In the genomic region with DNA sequence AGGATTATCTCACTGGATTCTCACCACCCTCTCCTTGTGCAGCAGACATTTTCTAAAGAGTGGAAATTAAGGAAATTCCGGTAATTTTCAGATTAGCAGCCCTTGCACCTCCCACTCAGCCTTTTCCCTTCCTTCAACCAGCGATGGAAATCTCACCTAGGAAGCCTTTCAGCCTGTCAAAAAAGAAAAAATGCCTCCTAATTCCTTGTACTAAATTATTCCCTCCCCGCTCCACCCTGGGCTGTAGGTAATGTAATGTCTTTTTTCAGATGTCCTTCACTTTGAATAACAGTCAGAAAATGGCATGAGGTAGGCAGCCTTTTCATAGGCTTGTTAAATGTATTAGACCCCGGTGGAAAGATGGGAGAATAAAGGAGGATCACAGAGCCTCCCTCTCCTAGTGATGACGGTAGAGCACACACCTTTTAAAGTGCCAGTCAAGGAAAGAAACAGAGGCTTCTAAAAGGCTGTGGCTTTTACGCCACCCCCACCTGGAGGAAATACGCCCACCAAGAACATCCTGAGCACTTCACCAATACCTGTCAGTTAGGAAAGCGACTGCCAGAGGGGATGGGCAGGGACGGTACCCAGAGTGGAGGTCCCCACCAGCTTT, we compare ENCODE assay signal across 13 cellular contexts.
DNase-seq lines count a peak whose midpoint lies in the region; ATAC-seq and TF ChIP-seq lines count a peak whose summit lies in the region.
"Had no signal": no experiment of that assay in that cellular context is flagged by ENCODE, and none has a peak within 500 bp of the region (broad histone marks: within the 10 kb centered on the region; RNA-seq: fewer than 3 reads in every experiment).

No MANE protein-coding gene starts in this region.

- H3K27ac Mint-ChIP-seq in activated naive CD4-positive, alpha-beta T cell treated with anti-CD3 and anti-CD28 coated beads, Interleukin-2, amount 50 U/mL, for 24 hours: peak overlapping the region; percentile 79
- H3K27ac Mint-ChIP-seq: activated T-helper 2 cell treated with anti-CD3 and anti-CD28 coated beads, Interferon-gamma antibody, Interleukin-2, Interleukin-4, amounts not matched to agents 10 μg/mL and 5 μg/mL and 100 μg/mL, durations not matched to agents 14 hours and 24 hours and 36 hours; type B pancreatic cell had no signal

- H3K4me2 ChIP-seq in OCI-LY7 (ENCODE audit: low read length): peak overlapping the region; percentile 42; the same call in 1 of the 2 replicates

- H3K27me3 Mint-ChIP-seq in activated naive CD4-positive, alpha-beta T cell treated with anti-CD3 and anti-CD28 coated beads, Interleukin-2, amount 50 U/mL, for 24 hours: no peaks in the 10 kb centered on the region
- H3K27me3 Mint-ChIP-seq: type B pancreatic cell had no signal

- H3K36me3 Mint-ChIP-seq in activated naive CD4-positive, alpha-beta T cell treated with anti-CD3 and anti-CD28 coated beads, Interleukin-2, amount 50 U/mL, for 24 hours: no peaks in the 10 kb centered on the region
- H3K36me3 Mint-ChIP-seq: type B pancreatic cell had no signal

- H3K4me1 ChIP-seq in OCI-LY7 (ENCODE audit: insufficient read depth, low read length, poor library complexity, severe bottlenecking): peaks cover 23% of the 10 kb centered on the region
- H3K4me1 ChIP-seq: gastrocnemius medialis had no signal

- no peak overlapping the region for H3K4me3 ChIP-seq in OCI-LY7 (ENCODE audit: low read depth, low read length, poor library complexity, severe bottlenecking)
- H3K4me3 ChIP-seq: gastrocnemius medialis had no signal

- H3K9me3 Mint-ChIP-seq in activated naive CD4-positive, alpha-beta T cell treated with anti-CD3 and anti-CD28 coated beads, Interleukin-2, amount 50 U/mL, for 24 hours: no peaks in the 10 kb centered on the region
- H3K9me3 Mint-ChIP-seq: activated T-helper 2 cell treated with anti-CD3 and anti-CD28 coated beads, Interferon-gamma antibody, Interleukin-2, Interleukin-4, amounts not matched to agents 10 μg/mL and 5 μg/mL and 100 μg/mL, durations not matched to agents 14 hours and 24 hours and 36 hours had no signal

- POLR2A ChIA-PET in OCI-LY7 (lab: Charles Lee): interaction anchor here (0.5 to 2.0 kb wide), 3 partner anchors 8 to 38 kb away, joined by 3 to 5 read pairs (median 3); no protein-coding TSS in a partner anchor

- intact Hi-C loops in OCI-LY7 (cut with micrococcal nuclease; ENCODE audit: unreplicated experiment): no loop called here
- intact Hi-C loops in head of caudate nucleus (cut with DNase I): no loop called here

- no peak for ATAC-seq in GM18519 (IDR thresholded peaks at IDR 0.05; ENCODE audit: low FRiP score, unreplicated experiment)
- ATAC-seq: gastrocnemius medialis had no signal

- H3K27ac ChIP-seq in OCI-LY7 (ENCODE audit: low read depth, low read length, poor library complexity, severe bottlenecking): no peak overlapping the region
- H3K27ac ChIP-seq: gastrocnemius medialis had no signal

- no peak for TF ChIP-seq CTCF in OCI-LY7 (conservative IDR thresholded peaks at IDR 0.05; ENCODE audit: low read length)

- H3K36me3 ChIP-seq in OCI-LY7 (ENCODE audit: insufficient read depth, low read length): no peaks in the 10 kb centered on the region
- H3K36me3 ChIP-seq: BE2C, gastrocnemius medialis had no signal

- no peaks in the 10 kb centered on the region for H3K9me3 ChIP-seq in OCI-LY7 (ENCODE audit: low read length)
- H3K9me3 ChIP-seq: BE2C, gastrocnemius medialis had no signal

- no peaks in the 10 kb centered on the region for H3K79me2 ChIP-seq in OCI-LY7 (ENCODE audit: insufficient read depth, low read depth, low read length)

- H3K4me1 Mint-ChIP-seq in activated naive CD4-positive, alpha-beta T cell treated with anti-CD3 and anti-CD28 coated beads, Interleukin-2, amount 50 U/mL, for 24 hours: peaks cover 35% of the 10 kb centered on the region

- H4K20me1 ChIP-seq in OCI-LY7 (ENCODE audit: insufficient read depth, low read length): no peaks in the 10 kb centered on the region

- DNase-seq in activated naive CD4-positive, alpha-beta T cell (lab: John Stamatoyannopoulos, UW): no peak
- DNase-seq in OCI-LY7 (ENCODE audit: low spot score): no peak
- peak in 27 of 42 donors; percentile 20 to 79 (median 53) for DNase-seq in head of caudate nucleus
- DNase-seq in superior temporal gyrus (ENCODE audit: extremely low spot score): peak; percentile 61
- no peak for DNase-seq in cerebellum (ENCODE audit: low spot score)
- DNase-seq in NCI-H1417 treated with DMSO at 0.1 percent for 48 hours (lab: John Stamatoyannopoulos, UW): no peak
- DNase-seq: activated CD4-positive, CD25-positive, alpha-beta regulatory T cell; BE2C; gastrocnemius medialis had no signal

- peak overlapping the region; percentile 68 for H3K4me3 Mint-ChIP-seq in activated naive CD4-positive, alpha-beta T cell treated with anti-CD3 and anti-CD28 coated beads, Interleukin-2, amount 50 U/mL, for 24 hours

- no TSS peak for BruUV-seq in OCI-LY7 (replicated peaks; lab: Mats Ljungman, UMichigan)

- H2AFZ ChIP-seq in OCI-LY7 (ENCODE audit: low read length): no peak overlapping the region

- CTCF ChIA-PET in OCI-LY7 (lab: Charles Lee; ENCODE audit: unreplicated experiment): interaction anchor here (0.6 kb wide), 1 partner anchor 755 kb away, joined by 3 read pairs; no protein-coding TSS in a partner anchor

- H3K9me2 ChIP-seq in OCI-LY7 (ENCODE audit: insufficient read depth, low read length): no peaks in the 10 kb centered on the region

Comparison
In these comparisons a context has a peak if more than half of its experiments do, and no peak if none do; other contexts are left out.
1. DNase-seq: peak in head of caudate nucleus (27 of 42) and superior temporal gyrus (single experiment); none in activated naive CD4-positive, alpha-beta T cell (0 of 4), OCI-LY7 (single experiment), cerebellum (single experiment) and NCI-H1417 treated with DMSO at 0.1 percent for 48 hours (single experiment).